ENCODE assay signal across 19 cellular contexts in the genomic region with DNA sequence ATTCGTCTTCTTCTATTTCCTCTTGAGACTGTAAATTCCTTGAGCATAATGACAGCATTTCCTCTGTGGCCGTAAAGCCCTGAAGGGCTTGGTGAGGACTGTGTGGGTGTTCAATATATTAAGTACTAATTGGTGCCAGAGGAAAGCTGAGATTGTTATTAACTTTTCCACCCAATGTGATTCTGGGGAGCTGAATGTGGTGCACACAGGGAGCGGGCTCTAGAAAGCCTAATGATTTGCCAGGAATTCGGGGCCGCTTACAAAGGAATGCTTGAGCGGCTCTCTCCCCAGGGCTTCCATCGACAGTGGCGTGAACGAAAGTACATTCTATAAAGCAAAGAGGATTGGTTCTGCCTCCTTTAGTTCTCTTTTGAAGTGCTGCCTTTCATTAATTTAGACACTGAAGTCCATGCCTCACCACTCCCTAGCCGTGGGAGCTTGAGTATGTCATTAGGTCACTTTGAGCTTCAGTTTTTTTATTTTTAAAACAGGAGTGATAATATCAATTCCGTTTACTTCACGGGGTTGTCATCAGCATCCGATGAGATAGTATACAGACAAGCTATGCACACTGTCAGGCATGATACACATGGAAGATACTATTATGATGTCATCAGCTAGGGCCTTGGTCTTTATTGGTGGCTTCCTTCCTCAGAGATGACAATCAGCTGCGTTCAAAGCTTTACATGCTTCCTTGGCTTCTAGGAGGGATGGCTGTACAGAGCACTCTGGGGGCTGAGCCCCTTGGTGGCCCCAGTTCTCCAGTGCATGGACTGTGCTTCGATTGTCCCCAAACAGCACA. TPM values are rescaled to one million over a fixed set of nuclear protein-coding genes. Genes with fewer than 3 reads are reported as not detected.
DNase-seq lines count a peak whose midpoint lies in the region; ATAC-seq and TF ChIP-seq lines count a peak whose summit lies in the region.
"Had no signal": no experiment of that assay in that cellular context is flagged by ENCODE, and none has a peak within 500 bp of the region (broad histone marks: within the 10 kb centered on the region; RNA-seq: fewer than 3 reads in every experiment).

No MANE protein-coding gene starts in this region.

- no peaks in the 10 kb centered on the region for H3K36me3 ChIP-seq in left ventricle myocardium inferior
- no peaks in the 10 kb centered on the region for H3K36me3 ChIP-seq in right atrium auricular region
- no peaks in the 10 kb centered on the region for H3K36me3 ChIP-seq in endodermal cell (ENCODE audit: control insufficient read depth, insufficient read depth, low read length)
- H3K36me3 ChIP-seq: sigmoid colon had no signal

- WGBS in endodermal cell (ENCODE audit: insufficient coverage in 1 of 2, insufficient read length in 1 of 2), 2 experiments = 66 to 80% methylated on average over 12 to 15 of the region's 15 CpGs

- H3K9me3 Mint-ChIP-seq in endodermal cell = peaks cover 3% of the 10 kb centered on the region
- H3K9me3 Mint-ChIP-seq in mesothelial cell of epicardium = peaks cover 15% of the 10 kb centered on the region
- H3K9me3 Mint-ChIP-seq in type B pancreatic cell = peaks cover 1% of the 10 kb centered on the region
- peaks cover 3% of the 10 kb centered on the region for H3K9me3 Mint-ChIP-seq in stimulated activated memory B cell treated with anti-CD40 and anti-IgM and Interleukin-4, amounts not matched to agents 10 μg/mL and 1 μg/mL and 100 μg/mL, for 72 hours

- intact Hi-C loops in left ventricle myocardium inferior (cut with micrococcal nuclease) = no loop called here

- no peak for DNase-seq in left ventricle myocardium inferior
- DNase-seq in right atrium auricular region (ENCODE audit: low spot score) = no peak
- DNase-seq in endodermal cell = peak; percentile 77
- DNase-seq in mesothelial cell of epicardium (ENCODE audit: low spot score in 2 of 2, unreplicated experiment in 2 of 2) = no peak
- no peak for DNase-seq in type B pancreatic cell (ENCODE audit: extremely low spot score, unreplicated experiment)
- DNase-seq in NCI-H1436 (lab: John Stamatoyannopoulos, UW) = no peak
- no peak for DNase-seq in amygdala (lab: John Stamatoyannopoulos, UW)
- DNase-seq: activated CD4-positive, CD25-positive, alpha-beta regulatory T cell; activated naive CD4-positive, alpha-beta T cell; naive thymus-derived CD4-positive, alpha-beta T cell; NCI-H446 treated with DMSO at 0.1 percent for 48 hours; sigmoid colon; stimulated activated naive CD4-positive, alpha-beta T cell had no signal

- H3K36me3 Mint-ChIP-seq in endodermal cell (ENCODE audit: low read depth) (no peaks in the 10 kb centered on the region), mesothelial cell of epicardium (no peaks in the 10 kb centered on the region), type B pancreatic cell (peaks cover 14% of the 10 kb centered on the region)
- no peaks in the 10 kb centered on the region for H3K36me3 Mint-ChIP-seq in stimulated activated memory B cell treated with anti-CD40 and anti-IgM and Interleukin-4, amounts not matched to agents 10 μg/mL and 1 μg/mL and 100 μg/mL, for 72 hours
- H3K36me3 Mint-ChIP-seq: IgD-negative memory B cell had no signal

- H3K9me3 ChIP-seq in left ventricle myocardium inferior (replicated peaks) = peaks cover 7% of the 10 kb centered on the region
- H3K9me3 ChIP-seq in right atrium auricular region = peaks cover 0 to 7% of the 10 kb centered on the region in 2 donors
- H3K9me3 ChIP-seq in endodermal cell (ENCODE audit: control insufficient read depth, low read length) = peaks cover 5% of the 10 kb centered on the region
- H3K9me3 ChIP-seq: A549, sigmoid colon had no signal

- H3K4me3 Mint-ChIP-seq in endodermal cell = no peak overlapping the region
- peak overlapping the region; percentile 48 for H3K4me3 Mint-ChIP-seq in mesothelial cell of epicardium
- H3K4me3 Mint-ChIP-seq in type B pancreatic cell = peak overlapping the region; percentile 84
- H3K4me3 Mint-ChIP-seq in stimulated activated memory B cell treated with anti-CD40 and anti-IgM and Interleukin-4, amounts not matched to agents 10 μg/mL and 1 μg/mL and 100 μg/mL, for 72 hours = no peak overlapping the region
- H3K4me3 Mint-ChIP-seq: IgD-negative memory B cell; naive thymus-derived CD4-positive, alpha-beta T cell had no signal

- H3K27ac Mint-ChIP-seq in endodermal cell (no peak overlapping the region), mesothelial cell of epicardium (peak overlapping the region; percentile 97), type B pancreatic cell (peak overlapping the region; percentile 96)
- H3K27ac Mint-ChIP-seq in stimulated activated memory B cell treated with anti-CD40 and anti-IgM and Interleukin-4, amounts not matched to agents 10 μg/mL and 1 μg/mL and 100 μg/mL, for 72 hours = no peak overlapping the region
- H3K27ac Mint-ChIP-seq: IgD-negative memory B cell had no signal

- H3K27ac ChIP-seq in left ventricle myocardium inferior (replicated peaks) (peak overlapping the region; percentile 42), right atrium auricular region (no peak overlapping the region), endodermal cell (ENCODE audit: low read depth, low read length) (peak overlapping the region; percentile 74)
- H3K27ac ChIP-seq: A549, sigmoid colon had no signal

- H3K4me1 ChIP-seq in left ventricle myocardium inferior (peaks cover 41% of the 10 kb centered on the region), right atrium auricular region (peaks cover 0 to 39% of the 10 kb centered on the region in 2 donors), endodermal cell (ENCODE audit: control insufficient read depth, insufficient read depth, low read length) (no peaks in the 10 kb centered on the region)
- H3K4me1 ChIP-seq: sigmoid colon had no signal

- no peak for ATAC-seq in stimulated activated memory B cell treated with anti-CD40 and anti-IgM and Interleukin-4, amounts not matched to agents 10 μg/mL and 1 μg/mL and 100 μg/mL, for 72 hours
- ATAC-seq: A549; naive thymus-derived CD4-positive, alpha-beta T cell had no signal

- peak overlapping the region; percentile 24 for H3K4me3 ChIP-seq in left ventricle myocardium inferior
- no peak overlapping the region for H3K4me3 ChIP-seq in right atrium auricular region
- H3K4me3 ChIP-seq in endodermal cell (ENCODE audit: low read length) = no peak overlapping the region
- H3K4me3 ChIP-seq: A549, sigmoid colon had no signal

- TF ChIP-seq CTCF in left ventricle myocardium inferior (IDR thresholded peaks at IDR 0.05; ENCODE audit: borderline replicate concordance) = no peak
- no peak for TF ChIP-seq CTCF in right atrium auricular region (IDR thresholded peaks at IDR 0.05)
- no peak for TF ChIP-seq CTCF in endodermal cell (conservative IDR thresholded peaks at IDR 0.05)
- no peak for TF ChIP-seq CTCF in mesothelial cell of epicardium (IDR thresholded peaks at IDR 0.05; ENCODE audit: unreplicated experiment)
- no peak for TF ChIP-seq CTCF in type B pancreatic cell (conservative IDR thresholded peaks at IDR 0.05)

- no peak overlapping the region for H3K9ac ChIP-seq in endodermal cell (ENCODE audit: extremely low read depth, low read length, poor library complexity, severe bottlenecking)

- peaks cover 2% of the 10 kb centered on the region for H3K4me1 Mint-ChIP-seq in endodermal cell
- peaks cover 29% of the 10 kb centered on the region for H3K4me1 Mint-ChIP-seq in mesothelial cell of epicardium
- peaks cover 12% of the 10 kb centered on the region for H3K4me1 Mint-ChIP-seq in type B pancreatic cell (ENCODE audit: unreplicated experiment)
- no peaks in the 10 kb centered on the region for H3K4me1 Mint-ChIP-seq in stimulated activated memory B cell treated with anti-CD40 and anti-IgM and Interleukin-4, amounts not matched to agents 10 μg/mL and 1 μg/mL and 100 μg/mL, for 72 hours
- H3K4me1 Mint-ChIP-seq: IgD-negative memory B cell; naive thymus-derived CD4-positive, alpha-beta T cell had no signal

- H3K27me3 Mint-ChIP-seq in endodermal cell (ENCODE audit: insufficient read depth) (peaks cover 6% of the 10 kb centered on the region), mesothelial cell of epicardium (ENCODE audit: low read depth) (no peaks in the 10 kb centered on the region), type B pancreatic cell (peaks cover 9% of the 10 kb centered on the region)
- peaks cover 57% of the 10 kb centered on the region for H3K27me3 Mint-ChIP-seq in stimulated activated memory B cell treated with anti-CD40 and anti-IgM and Interleukin-4, amounts not matched to agents 10 μg/mL and 1 μg/mL and 100 μg/mL, for 72 hours

- H3K27me3 ChIP-seq in left ventricle myocardium inferior (ENCODE audit: low read depth) = no peaks in the 10 kb centered on the region
- H3K27me3 ChIP-seq in right atrium auricular region = no peaks in the 10 kb centered on the region
- H3K27me3 ChIP-seq in endodermal cell (ENCODE audit: control insufficient read depth, insufficient read depth, low read length, poor library complexity, severe bottlenecking) = no peaks in the 10 kb centered on the region
- H3K27me3 ChIP-seq: sigmoid colon had no signal

RNA-seq across cellular contexts. Expression of gene GSG1, which starts 11.0 kb away (rescaled TPM):
- total RNA-seq in left ventricle myocardium inferior = not detected
- total RNA-seq in right atrium auricular region = not detected
- under 1 TPM in 1 of 2 donors, not detected in 1; 0.31 TPM for total RNA-seq in endodermal cell
- 0.32 TPM for polyA plus RNA-seq in endodermal cell (2013, experiment 1 of 2)
- 0.12 TPM for polyA plus RNA-seq in endodermal cell (2013, experiment 2 of 2)
- not detected in 3 replicates for total RNA-seq in mesothelial cell of epicardium
- total RNA-seq in type B pancreatic cell (ENCODE audit: low replicate concordance) = 0.36 and 2.0 TPM in 2 replicates
- total RNA-seq: kidney epithelial cell; naive thymus-derived CD4-positive, alpha-beta T cell; OCI-LY7; sigmoid colon; T-helper 1 cell treated with Interleukin-12 subunit alpha and Interleukin-12 subunit beta and Interleukin-4 antibody, amounts not matched to agents 30 ng/mL and 1 ng/mL, for 36 hours had no signal
- polyA plus RNA-seq: IgD-negative memory B cell; naive thymus-derived CD4-positive, alpha-beta T cell; sigmoid colon had no signal

Comparison
In these comparisons a context has a peak if more than half of its experiments do, and no peak if none do; other contexts are left out.
1. H3K27ac ChIP-seq: peak in left ventricle myocardium inferior (single experiment) and endodermal cell (single experiment); none in right atrium auricular region (0 of 2).
2. H3K27ac Mint-ChIP-seq: peak in mesothelial cell of epicardium (single experiment) and type B pancreatic cell (single experiment); none in endodermal cell (single experiment) and stimulated activated memory B cell treated with anti-CD40 and anti-IgM and Interleukin-4, amounts not matched to agents 10 μg/mL and 1 μg/mL and 100 μg/mL, for 72 hours (single experiment).
3. H3K4me3 Mint-ChIP-seq: peak in mesothelial cell of epicardium (single experiment) and type B pancreatic cell (single experiment); none in endodermal cell (single experiment) and stimulated activated memory B cell treated with anti-CD40 and anti-IgM and Interleukin-4, amounts not matched to agents 10 μg/mL and 1 μg/mL and 100 μg/mL, for 72 hours (single experiment).